In the genomic region with DNA sequence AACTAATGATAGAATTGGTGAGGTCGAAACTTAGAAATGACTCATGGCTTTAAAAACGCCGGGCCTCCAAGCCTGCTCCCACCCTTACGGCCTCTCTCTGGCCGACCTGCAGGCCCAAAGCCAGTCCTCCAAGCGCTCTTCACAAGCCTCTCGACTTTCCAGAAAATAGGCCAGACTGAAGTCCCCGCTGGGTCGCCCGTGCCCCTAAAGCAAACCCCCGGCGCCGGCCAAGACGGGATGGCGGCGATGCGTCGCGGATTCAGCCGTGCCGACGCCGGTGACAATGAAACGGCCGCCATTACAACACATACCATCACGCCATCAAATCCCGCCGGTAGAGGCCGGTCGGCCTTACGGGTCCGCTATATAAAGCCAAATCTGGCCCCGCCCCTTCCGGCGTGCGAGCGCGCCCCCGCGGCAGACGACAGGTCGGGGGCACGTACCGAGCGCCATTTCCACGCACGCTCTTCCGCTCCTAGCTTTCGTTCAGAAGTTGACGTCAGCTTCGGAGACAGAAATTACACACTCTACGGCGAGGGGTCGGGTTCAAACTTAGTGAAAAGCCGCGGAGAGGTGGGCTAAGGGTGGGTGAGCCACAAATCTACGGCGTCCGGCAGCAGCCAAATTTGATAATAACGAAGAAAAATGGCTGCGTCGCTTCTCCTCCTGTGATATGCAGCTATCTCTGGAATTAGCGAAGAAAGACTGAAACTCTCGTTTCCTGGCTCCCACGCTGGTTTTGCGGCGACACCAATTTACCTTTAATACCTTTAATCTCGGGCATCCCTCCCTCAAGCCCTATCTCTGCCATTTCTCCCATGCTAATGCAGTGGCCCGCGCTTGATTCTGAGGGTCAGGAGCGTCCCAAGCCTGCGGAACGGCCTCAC, we compare ENCODE assay signal across 8 cellular contexts. TPM values are rescaled to one million over a fixed set of nuclear protein-coding genes. Genes with fewer than 3 reads are reported as not detected.
DNase-seq lines count a peak whose midpoint lies in the region; ATAC-seq, FAIRE-seq and TF ChIP-seq lines count a peak whose summit lies in the region.

A gene (minus strand): TSS at position 340 of the 887 bp plus-strand sequence. CDS start 26 bp downstream, at position 314.

- TF ChIP-seq CTCF in AG09309 (IDR thresholded peaks at IDR 0.05; ENCODE audit: control insufficient read depth, insufficient read depth, low read depth, low read length, missing control alignments) (peak; percentile 11), keratinocyte (optimal IDR thresholded peaks at IDR 0.05 in 1 of 3, IDR thresholded peaks at IDR 0.05 in 1 of 3, conservative IDR thresholded peaks at IDR 0.05 in 1 of 3; ENCODE audit: extremely low read depth in 1 of 3, insufficient read depth in 2 of 3, low read length in 3 of 3) (no peak)

- peaks cover 29 to 46% of the 10 kb centered on the region in 2 experiments for H3K36me3 ChIP-seq in keratinocyte (ENCODE audit: control insufficient read depth in 2 of 2, extremely low read depth in 1 of 2, insufficient read depth in 2 of 2, low read length in 2 of 2)

- DNase-seq in AG09309 (ENCODE audit: low read depth) = peak; percentile 93
- peak; percentile 95 for DNase-seq in NCI-H446 treated with DMSO at 0.1 percent for 48 hours (lab: John Stamatoyannopoulos, UW)
- peak; percentile 98 for DNase-seq in activated CD4-positive, CD25-positive, alpha-beta regulatory T cell treated with anti-CD3 and anti-CD28 coated beads, Interleukin-2, amount 50 U/mL, for 72 hours
- peak; percentile 59 to 82 for DNase-seq in cerebellar nuclear complex (lab: John Stamatoyannopoulos, UW)
- peak; percentile 86 for DNase-seq in keratinocyte (ENCODE audit: low read depth, low spot score)
- DNase-seq in stimulated activated CD4-positive, alpha-beta T cell treated with anti-CD3 and anti-CD28 coated beads, Interleukin-15, amount 100 ng/mL, for 1 hour (ENCODE audit: low read depth in 1 of 2, low spot score in 1 of 2) = peak; percentile 96 to 97

- peak within 1 kb of the TSS; percentile 55 for H3K4me3 ChIP-seq in AG09309 (ENCODE audit: control insufficient read depth, low read depth, low read length)
- peak within 1 kb of the TSS; percentile 67 to 99 (median 80) for H3K4me3 ChIP-seq in keratinocyte (ENCODE audit: control insufficient read depth in 2 of 3, extremely low read depth in 1 of 3, insufficient read depth in 2 of 3, low read depth in 1 of 3, low read length in 3 of 3)

- H3K79me2 ChIP-seq in keratinocyte (ENCODE audit: control insufficient read depth, insufficient read depth, low read length) = peaks cover 48% of the 10 kb centered on the region

- peak within 1 kb of the TSS; percentile 99 for H3K27ac ChIP-seq in keratinocyte (ENCODE audit: control insufficient read depth, insufficient read depth, low read length)

- H3K9me3 ChIP-seq in keratinocyte (ENCODE audit: control insufficient read depth, low read depth, low read length) = no peaks in the 10 kb centered on the region

- peak; percentile 62 for FAIRE-seq in keratinocyte (lab: Jason Lieb, UNC)

- no peaks in the 10 kb centered on the region for H3K27me3 ChIP-seq in keratinocyte (ENCODE audit: control insufficient read depth, extremely low read depth, insufficient read depth, low read length)

- dilution Hi-C loops in keratinocyte (cut with MboI; ENCODE audit: extremely low pct_ligation_motif_present, low sequenced_read_pairs) = no loop called here

- H3K9me1 ChIP-seq in keratinocyte (ENCODE audit: control insufficient read depth, extremely low read depth, insufficient read depth, low read length) = peaks cover 2% of the 10 kb centered on the region

- peak within 1 kb of the TSS; percentile 100 for H3K9ac ChIP-seq in keratinocyte (ENCODE audit: control insufficient read depth, extremely low read depth, insufficient read depth, low read length)

- peaks cover 35% of the 10 kb centered on the region for H4K20me1 ChIP-seq in keratinocyte (ENCODE audit: control insufficient read depth, extremely low read depth, insufficient read depth, low read length)

- peak within 1 kb of the TSS; percentile 87 for H3K4me2 ChIP-seq in keratinocyte (ENCODE audit: control insufficient read depth, extremely low read depth, insufficient read depth, low read depth, low read length)

- H3K4me1 ChIP-seq in keratinocyte (ENCODE audit: control insufficient read depth, extremely low read depth, insufficient read depth, low read length) = peaks cover 18% of the 10 kb centered on the region

- H2AFZ ChIP-seq in keratinocyte (ENCODE audit: control insufficient read depth, low read length) = peak within 1 kb of the TSS; percentile 78

- ATAC-seq in GM19025 (IDR thresholded peaks at IDR 0.05; ENCODE audit: low read depth, unreplicated experiment) = peak; percentile 79
- ATAC-seq in HG03342 (IDR thresholded peaks at IDR 0.05; ENCODE audit: unreplicated experiment) = peak; percentile 69

RNA-seq across cellular contexts. Expression of the gene that starts here (rescaled TPM):
- 2,424 to 2,611 TPM (median 2,538 TPM) in 3 replicates for polyA plus RNA-seq in keratinocyte
- polyA plus RNA-seq in keratinocyte (2011; ENCODE audit: low read depth) = 2,618 TPM
- 2,037 and 2,979 TPM in 2 replicates for polyA plus RNA-seq in keratinocyte (2011; cell fraction: cytosol; rRNA removed)
- polyA plus RNA-seq in keratinocyte (2011; cell fraction: nucleus; rRNA removed) = 1,267 and 1,276 TPM in 2 replicates
- 2,146 and 2,726 TPM in 2 replicates for polyA plus RNA-seq in keratinocyte (2012; ENCODE audit: low replicate concordance)
- polyA minus RNA-seq in keratinocyte = 1,617 to 1,755 TPM (median 1,669 TPM) in 3 replicates
- 2,002 TPM for polyA minus RNA-seq in keratinocyte (2011; cell fraction: cytosol; rRNA and poly(A)+ RNA removed)
- polyA minus RNA-seq in keratinocyte (2011; cell fraction: nucleus; rRNA and poly(A)+ RNA removed) = 534 and 588 TPM in 2 replicates

Comparison
In these comparisons a context has a peak if more than half of its experiments do, and no peak if none do; other contexts are left out.
1. Peak in every context shown above with its lines: DNase-seq, ATAC-seq, H3K4me3 ChIP-seq and H3K27ac ChIP-seq.